Comparison of ENCODE assay signal across 8 cellular contexts in the genomic region with DNA sequence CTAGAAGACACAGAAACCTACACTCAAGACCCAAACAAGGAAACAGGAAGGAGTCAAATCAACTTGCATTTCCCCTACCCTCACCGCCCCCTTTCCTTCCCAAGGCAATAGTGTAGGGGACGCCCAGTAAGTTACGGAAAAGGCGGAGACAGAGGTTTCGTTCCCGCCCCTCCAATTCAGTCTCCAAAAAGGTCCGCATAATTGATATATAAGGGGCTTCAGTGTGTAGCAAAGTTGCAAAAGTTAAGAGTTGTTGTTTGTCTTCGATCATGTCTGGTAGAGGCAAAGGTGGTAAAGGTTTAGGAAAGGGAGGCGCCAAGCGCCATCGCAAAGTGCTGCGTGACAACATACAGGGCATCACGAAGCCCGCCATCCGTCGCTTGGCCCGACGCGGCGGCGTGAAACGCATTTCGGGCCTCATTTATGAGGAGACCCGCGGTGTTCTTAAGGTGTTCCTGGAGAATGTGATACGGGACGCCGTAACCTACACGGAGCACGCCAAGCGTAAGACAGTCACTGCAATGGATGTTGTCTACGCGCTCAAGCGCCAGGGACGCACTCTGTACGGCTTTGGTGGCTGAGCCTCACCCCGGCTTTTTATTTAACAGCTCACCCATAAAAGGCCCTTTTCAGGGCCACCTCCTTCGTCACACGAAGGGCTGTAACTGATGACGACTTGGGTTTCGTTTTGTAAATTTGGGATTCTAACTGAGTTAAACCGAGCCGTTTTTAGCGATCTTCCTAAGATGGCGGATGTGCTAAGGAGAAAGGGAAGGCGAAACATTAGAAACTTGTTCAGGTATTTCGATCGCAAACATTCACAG.
DNase-seq lines count a peak whose midpoint lies in the region; ATAC-seq and TF ChIP-seq lines count a peak whose summit lies in the region.

No MANE protein-coding gene starts in this region.

- H3K4me1 ChIP-seq in right lobe of liver, result peaks cover 0 to 3% (median 0%) of the 10 kb centered on the region in 4 donors
- peaks cover 28% of the 10 kb centered on the region for H3K4me1 ChIP-seq in Caco-2

- intact Hi-C loops in right lobe of liver (cut with DNase I) (no loop called here), Caco-2 (cut with micrococcal nuclease; ENCODE audit: unreplicated experiment) (no loop called here)

- peak overlapping the region; percentile 25 to 46 (median 27) for H3K4me3 ChIP-seq in right lobe of liver
- no peak overlapping the region for H3K4me3 ChIP-seq in Caco-2 (ENCODE audit: low read depth, low read length)

- peaks cover 7% of the 10 kb centered on the region for H3K36me3 Mint-ChIP-seq in Caco-2 (ENCODE audit: insufficient read depth, unreplicated experiment)

- H3K27ac ChIP-seq in right lobe of liver, result peak overlapping the region; percentile 46 to 85 (median 59)

- TF ChIP-seq CTCF in right lobe of liver (IDR thresholded peaks at IDR 0.05), result no peak
- no peak for TF ChIP-seq CTCF in Caco-2 (IDR thresholded peaks at IDR 0.05; ENCODE audit: insufficient read depth in 1 of 2, low read depth in 1 of 2, low read length in 1 of 2, severe bottlenecking in 1 of 2, unreplicated experiment in 1 of 2)

- no peaks in the 10 kb centered on the region for H3K36me3 ChIP-seq in right lobe of liver
- no peaks in the 10 kb centered on the region for H3K36me3 ChIP-seq in Caco-2 (ENCODE audit: control insufficient read depth, insufficient read depth, low read length)

- H3K4me1 Mint-ChIP-seq in Caco-2 (ENCODE audit: low read depth, unreplicated experiment), result peaks cover 17% of the 10 kb centered on the region

- no peaks in the 10 kb centered on the region for H3K27me3 Mint-ChIP-seq in Caco-2 (ENCODE audit: insufficient read depth, unreplicated experiment)

- H3K9me3 ChIP-seq in right lobe of liver (peaks cover 0 to 6% (median 0%) of the 10 kb centered on the region in 4 donors), Caco-2 (no peaks in the 10 kb centered on the region)

- CTCF ChIA-PET in Caco-2 (lab: Charles Lee), result no interaction called here

- 9% methylated on average over 21 of the region's 48 CpGs for WGBS in right lobe of liver (ENCODE audit: insufficient coverage, low coverage, low lambda C conversion rate, missing lambda C conversion rate)

- no TSS peak for BruUV-seq in Caco-2 (replicated peaks; lab: Mats Ljungman, UMichigan)

- H3K27me3 ChIP-seq in right lobe of liver (peaks cover 5 to 20% of the 10 kb centered on the region in 2 donors), Caco-2 (replicated peaks; ENCODE audit: control insufficient read depth, insufficient read depth, low read length) (no peaks in the 10 kb centered on the region)

- peak; percentile 64 for TF ChIP-seq POLR2A in right lobe of liver (IDR thresholded peaks at IDR 0.05)

- ATAC-seq in GM18502 (IDR thresholded peaks at IDR 0.05; ENCODE audit: poor library complexity, unreplicated experiment) (peak; percentile 60), HG02840 (IDR thresholded peaks at IDR 0.05; ENCODE audit: low FRiP score, unreplicated experiment) (peak; percentile 73), right lobe of liver (peak; percentile 83 to 90 (median 88))

- DNase-seq in T-helper 9 cell (peak; percentile 38), cerebellum (ENCODE audit: low spot score) (peak; percentile 13), right lobe of liver (peak in 1 of 3 donors; percentile 35), Caco-2 (no peak), UCSD-AML1 (lab: John Stamatoyannopoulos, UW; ENCODE audit: unreplicated experiment) (no peak)
- DNase-seq in stimulated activated CD8-positive, alpha-beta memory T cell treated with anti-CD3 and anti-CD28 coated beads, Interleukin-4, amount 100 ng/mL, for 24 hours (ENCODE audit: low read depth), result peak; percentile 46

- POLR2A ChIA-PET in Caco-2 (lab: Charles Lee), result interaction anchor here (0.7 kb wide), 1 partner anchor 10 kb away, joined by 3 read pairs; no protein-coding TSS in a partner anchor

- no peaks in the 10 kb centered on the region for H3K9me3 Mint-ChIP-seq in Caco-2 (ENCODE audit: unreplicated experiment)

- H3K4me3 Mint-ChIP-seq in Caco-2 (ENCODE audit: unreplicated experiment), result no peak overlapping the region

- H3K27ac Mint-ChIP-seq in Caco-2 (ENCODE audit: unreplicated experiment), result no peak overlapping the region

Comparison
In these comparisons a context has a peak if more than half of its experiments do, and no peak if none do; other contexts are left out.
1. DNase-seq: peak in T-helper 9 cell (single experiment), cerebellum (single experiment) and stimulated activated CD8-positive, alpha-beta memory T cell treated with anti-CD3 and anti-CD28 coated beads, Interleukin-4, amount 100 ng/mL, for 24 hours (single experiment); none in Caco-2 (0 of 2) and UCSD-AML1 (single experiment).
2. Peak in every context shown above with its lines, with median percentiles within 50 percentile points of each other: ATAC-seq.